23 cellular contexts compared by ENCODE assay signal in genomic region chr12:77488041-77488620, GRCh38.
A peak's percentile ranks its signal among the peaks of the same experiment; 100 is the strongest.
DNase-seq lines count a peak whose midpoint lies in the region; ATAC-seq and TF ChIP-seq lines count a peak whose summit lies in the region.
"Had no signal": no experiment of that assay in that cellular context is flagged by ENCODE, and none has a peak within 500 bp of the region (broad histone marks: within the 10 kb centered on the region; RNA-seq: fewer than 3 reads in every experiment).

No MANE protein-coding gene starts in this region.

- no peaks in the 10 kb centered on the region for H3K27me3 Mint-ChIP-seq in activated CD4-positive, alpha-beta T cell treated with anti-CD3 and anti-CD28 coated beads, Interleukin-2, amount 10 ng/mL, durations not matched to agents 7 days and 5 days
- H3K27me3 Mint-ChIP-seq: CD4-positive, CD25-positive, alpha-beta regulatory T cell; natural killer cell treated with Interleukin-12 subunit alpha and Interleukin-12 subunit beta and Interleukin-15 and Interleukin-18, amount 100 ng/mL, for 72 hours had no signal

- CTCF ChIA-PET in activated CD4-positive, alpha-beta T cell treated with anti-CD3 and anti-CD28 coated beads, Interleukin-2, amount 10 ng/mL, durations not matched to agents 7 days and 5 days (lab: Charles Lee): no interaction called here
- CTCF ChIA-PET in RWPE1 (lab: Yijun Ruan, JAX): no interaction called here

- H3K27ac Mint-ChIP-seq in activated CD4-positive, alpha-beta T cell treated with anti-CD3 and anti-CD28 coated beads, Interleukin-2, amount 10 ng/mL, durations not matched to agents 7 days and 5 days: no peak overlapping the region
- H3K27ac Mint-ChIP-seq: CD4-positive, CD25-positive, alpha-beta regulatory T cell; natural killer cell treated with Interleukin-12 subunit alpha and Interleukin-12 subunit beta and Interleukin-15 and Interleukin-18, amount 100 ng/mL, for 72 hours had no signal

- DNase-seq in A172 (ENCODE audit: low spot score) (peak; percentile 8), HS-27A (ENCODE audit: low read depth) (peak; percentile 14), brain pericyte (ENCODE audit: low read depth, low spot score) (peak; percentile 0), iris pigment epithelial cell (ENCODE audit: low read depth) (peak; percentile 16), RWPE1 (ENCODE audit: low spot score) (no peak), T1000 (lab: John Stamatoyannopoulos, UW) (no peak)
- no peak for DNase-seq in activated CD4-positive, alpha-beta T cell treated with anti-CD3 and anti-CD28 coated beads, Interleukin-2, amount 10 ng/mL, durations not matched to agents 7 days and 5 days
- DNase-seq: activated CD4-positive, alpha-beta T cell treated with anti-CD3 and anti-CD28 coated beads, Interleukin-2, amount 50 U/mL, for 1 hour; activated effector memory CD4-positive, alpha-beta T cell treated with anti-CD3 and anti-CD28 coated beads, Interleukin-2, amount 50 U/mL, for 16 hours; amniotic stem cell; CD4-positive, CD25-positive, alpha-beta regulatory T cell; DMS53; effector memory CD4-positive, alpha-beta T cell; foreskin keratinocyte; hypothalamus; Kasumi-1; kidney; NCI-H69; stimulated activated CD4-positive, alpha-beta T cell treated with anti-CD3 and anti-CD28 coated beads, Interleukin-4, amount 100 ng/mL, for 24 hours had no signal

- no peaks in the 10 kb centered on the region for H3K4me1 Mint-ChIP-seq in activated CD4-positive, alpha-beta T cell treated with anti-CD3 and anti-CD28 coated beads, Interleukin-2, amount 10 ng/mL, durations not matched to agents 7 days and 5 days
- H3K4me1 Mint-ChIP-seq: CD4-positive, CD25-positive, alpha-beta regulatory T cell had no signal

- no peaks in the 10 kb centered on the region for H3K9me3 Mint-ChIP-seq in activated CD4-positive, alpha-beta T cell treated with anti-CD3 and anti-CD28 coated beads, Interleukin-2, amount 10 ng/mL, durations not matched to agents 7 days and 5 days

- POLR2A ChIA-PET in activated CD4-positive, alpha-beta T cell treated with anti-CD3 and anti-CD28 coated beads, Interleukin-2, amount 10 ng/mL, durations not matched to agents 7 days and 5 days (lab: Charles Lee): no interaction called here
- POLR2A ChIA-PET in RWPE1 (lab: Yijun Ruan, JAX; ENCODE audit: low non-redundant PET): no interaction called here

- H3K36me3 Mint-ChIP-seq in activated CD4-positive, alpha-beta T cell treated with anti-CD3 and anti-CD28 coated beads, Interleukin-2, amount 10 ng/mL, durations not matched to agents 7 days and 5 days (ENCODE audit: low read depth): no peaks in the 10 kb centered on the region
- H3K36me3 Mint-ChIP-seq: CD4-positive, CD25-positive, alpha-beta regulatory T cell; natural killer cell treated with Interleukin-12 subunit alpha and Interleukin-12 subunit beta and Interleukin-15 and Interleukin-18, amount 100 ng/mL, for 72 hours had no signal

- no peak for ATAC-seq in HG03469 (IDR thresholded peaks at IDR 0.05; ENCODE audit: unreplicated experiment)
- ATAC-seq: foreskin keratinocyte; natural killer cell treated with Interleukin-12 subunit alpha and Interleukin-12 subunit beta and Interleukin-15 and Interleukin-18, amount 100 ng/mL, for 72 hours; Right ventricle myocardium inferior had no signal

- H3K4me3 Mint-ChIP-seq in activated CD4-positive, alpha-beta T cell treated with anti-CD3 and anti-CD28 coated beads, Interleukin-2, amount 10 ng/mL, durations not matched to agents 7 days and 5 days: no peak overlapping the region
- H3K4me3 Mint-ChIP-seq: CD4-positive, CD25-positive, alpha-beta regulatory T cell; natural killer cell treated with Interleukin-12 subunit alpha and Interleukin-12 subunit beta and Interleukin-15 and Interleukin-18, amount 100 ng/mL, for 72 hours had no signal

- no peak for TF ChIP-seq CTCF in RWPE1 (conservative IDR thresholded peaks at IDR 0.05; ENCODE audit: low read depth)

- no peak overlapping the region for H3K27ac ChIP-seq in RWPE1
- H3K27ac ChIP-seq: 22Rv1, foreskin keratinocyte had no signal

Comparison
In these comparisons a context has a peak if more than half of its experiments do, and no peak if none do; other contexts are left out.
1. DNase-seq: peak in A172 (single experiment), HS-27A (single experiment), brain pericyte (single experiment) and iris pigment epithelial cell (single experiment); none in activated CD4-positive, alpha-beta T cell treated with anti-CD3 and anti-CD28 coated beads, Interleukin-2, amount 10 ng/mL, durations not matched to agents 7 days and 5 days (single experiment), RWPE1 (single experiment) and T1000 (single experiment).